ENCODE assay signal across 12 cellular contexts in genomic region chr22:41696714-41697113, GRCh38. TPM values are rescaled to one million over a fixed set of nuclear protein-coding genes. Genes with fewer than 3 reads are reported as not detected.
DNase-seq lines count a peak whose midpoint lies in the region; FAIRE-seq and TF ChIP-seq lines count a peak whose summit lies in the region.
"Had no signal": no experiment of that assay in that cellular context is flagged by ENCODE, and none has a peak within 500 bp of the region (broad histone marks: within the 10 kb centered on the region; RNA-seq: fewer than 3 reads in every experiment).

No MANE protein-coding gene starts in this region.

- peaks cover 4% of the 10 kb centered on the region for H3K4me1 ChIP-seq in MM.1S (ENCODE audit: low read length)
- peaks cover 17% of the 10 kb centered on the region for H3K4me1 ChIP-seq in mammary epithelial cell (ENCODE audit: insufficient read depth, low read length)
- peaks cover 16% of the 10 kb centered on the region for H3K4me1 ChIP-seq in neural progenitor cell
- H3K4me1 ChIP-seq in small intestine (ENCODE audit: control insufficient read depth in 2 of 2, insufficient read depth in 1 of 2, low read depth in 1 of 2, low read length in 1 of 2) = peaks cover 0 to 2% of the 10 kb centered on the region in 2 donors

- DNase-seq in D341Med (ENCODE audit: low spot score) = peak; percentile 50
- no peak for DNase-seq in MM.1S
- DNase-seq in mammary epithelial cell = no peak
- no peak for DNase-seq in neural progenitor cell (ENCODE audit: low spot score)
- DNase-seq in GM19238 (ENCODE audit: insufficient read length, low spot score) = no peak
- no peak for DNase-seq in NCI-H2081 treated with DMSO at 0.1 percent for 48 hours (lab: John Stamatoyannopoulos, UW)
- DNase-seq in small intestine = no peak
- DNase-seq in NCI-H510A treated with DMSO at 0.1 percent for 48 hours (lab: John Stamatoyannopoulos, UW) = no peak

- peak overlapping the region; percentile 65 for H3K4me3 Mint-ChIP-seq in neural progenitor cell

- H3K9me3 Mint-ChIP-seq in neural progenitor cell = no peaks in the 10 kb centered on the region

- no peaks in the 10 kb centered on the region for H3K36me3 Mint-ChIP-seq in neural progenitor cell

- H3K36me3 ChIP-seq in MM.1S (replicated peaks; ENCODE audit: insufficient read depth, low read length) (no peaks in the 10 kb centered on the region), mammary epithelial cell (ENCODE audit: insufficient read depth, low read length) (no peaks in the 10 kb centered on the region), neural progenitor cell (no peaks in the 10 kb centered on the region), small intestine (ENCODE audit: control insufficient read depth in 2 of 2, insufficient read depth in 2 of 2, low read length in 2 of 2) (peaks cover 0 to 5% of the 10 kb centered on the region in 2 donors)
- H3K36me3 ChIP-seq: thoracic aorta had no signal

- H3K9ac ChIP-seq in MM.1S (ENCODE audit: low read length) (peak overlapping the region; percentile 16; the same call in 1 of the 2 replicates), mammary epithelial cell (ENCODE audit: insufficient read depth, low read length) (no peak overlapping the region), neural progenitor cell (no peak overlapping the region)

- H3K27me3 ChIP-seq in MM.1S (replicated peaks; ENCODE audit: insufficient read depth, low read length) (no peaks in the 10 kb centered on the region), mammary epithelial cell (ENCODE audit: insufficient read depth, low read length) (no peaks in the 10 kb centered on the region), neural progenitor cell (no peaks in the 10 kb centered on the region), small intestine (ENCODE audit: control insufficient read depth in 2 of 2, insufficient read depth in 2 of 2, low read length in 2 of 2) (no peaks in the 10 kb centered on the region)

- in situ Hi-C loops in mammary epithelial cell (cut with MboI; ENCODE audit: low sequenced_read_pairs in 2 of 2) = loop anchor here (5.0 to 10.0 kb wide), 2 partner anchors 108 to 246 kb away; partner anchors contain the start of gene CCDC134 (in 1 of the 2)

- no TSS peak for BruUV-seq in mammary epithelial cell (replicated peaks; lab: Mats Ljungman, UMichigan)

- H3K27ac Mint-ChIP-seq in neural progenitor cell = peak overlapping the region; percentile 77

- CTCF ChIA-PET in mammary epithelial cell (lab: Charles Lee; ENCODE audit: low non-redundant PET) = interaction anchor here (0.6 to 1.4 kb wide), 7 partner anchors 8 to 250 kb away, joined by 3 to 10 read pairs (median 3); partner anchors contain the start of genes CCDC134, CENPM, PMM1 and SNU13

- 65% methylated on average over 7 of the region's 11 CpGs for WGBS in mammary epithelial cell (ENCODE audit: low coverage, missing lambda C conversion rate)
- 58 to 60% (median 59%) methylated on average over 10 to 11 of the region's 11 CpGs for WGBS in small intestine, 3 donors

- H3K27ac ChIP-seq in MM.1S (ENCODE audit: low read length) (no peak overlapping the region), mammary epithelial cell (ENCODE audit: insufficient read depth, low read depth, low read length) (no peak overlapping the region), neural progenitor cell (no peak overlapping the region), small intestine (ENCODE audit: low read depth in 1 of 2, low read length in 1 of 2) (peak overlapping the region in 1 of 2 donors; percentile 59)

- no peak overlapping the region for H3K4me3 ChIP-seq in MM.1S (ENCODE audit: low read length)
- no peak overlapping the region for H3K4me3 ChIP-seq in mammary epithelial cell (replicated peaks in 1 of 3; ENCODE audit: insufficient read depth in 1 of 3, low read depth in 2 of 3, low read length in 3 of 3)
- H3K4me3 ChIP-seq in neural progenitor cell = no peak overlapping the region
- no peak overlapping the region for H3K4me3 ChIP-seq in small intestine (ENCODE audit: low read depth in 1 of 2, low read length in 2 of 2)

- H3K4me2 ChIP-seq in MM.1S (ENCODE audit: low read depth, low read length) (peak overlapping the region; percentile 53; the same call in 1 of the 2 replicates), mammary epithelial cell (ENCODE audit: insufficient read depth, low read depth, low read length) (peak overlapping the region; percentile 48), neural progenitor cell (peak overlapping the region; percentile 64)

- no peaks in the 10 kb centered on the region for H3K9me3 ChIP-seq in MM.1S (replicated peaks; ENCODE audit: insufficient read depth, low read length)
- no peaks in the 10 kb centered on the region for H3K9me3 ChIP-seq in mammary epithelial cell (replicated peaks; ENCODE audit: insufficient read depth, low read length)
- H3K9me3 ChIP-seq in neural progenitor cell (ENCODE audit: low read depth) = no peaks in the 10 kb centered on the region
- H3K9me3 ChIP-seq in small intestine (ENCODE audit: control insufficient read depth, low read depth) = no peaks in the 10 kb centered on the region
- H3K9me3 ChIP-seq: thoracic aorta had no signal

- peaks cover 3% of the 10 kb centered on the region for H3K27me3 Mint-ChIP-seq in neural progenitor cell (ENCODE audit: insufficient read depth, low read depth)

- peaks cover 8% of the 10 kb centered on the region for H3K4me1 Mint-ChIP-seq in neural progenitor cell

- intact Hi-C loops in mammary epithelial cell (cut with micrococcal nuclease) = loop anchor here (1.0 to 5.0 kb wide), 6 partner anchors 50 to 261 kb away; partner anchors contain the start of gene CCDC134

- H3K79me2 ChIP-seq in MM.1S (ENCODE audit: low read length) (no peaks in the 10 kb centered on the region), mammary epithelial cell (ENCODE audit: insufficient read depth, low read length) (no peaks in the 10 kb centered on the region), neural progenitor cell (ENCODE audit: low read depth) (no peaks in the 10 kb centered on the region)

- H4K20me1 ChIP-seq in MM.1S (ENCODE audit: insufficient read depth, low read length) = no peaks in the 10 kb centered on the region
- H4K20me1 ChIP-seq in mammary epithelial cell (ENCODE audit: insufficient read depth, low read length) = no peaks in the 10 kb centered on the region
- no peaks in the 10 kb centered on the region for H4K20me1 ChIP-seq in neural progenitor cell (ENCODE audit: low read depth)

- TF ChIP-seq CTCF in MM.1S (IDR thresholded peaks at IDR 0.05; ENCODE audit: low read length) (no peak), mammary epithelial cell (conservative IDR thresholded peaks at IDR 0.05 in 1 of 2, IDR thresholded peaks at IDR 0.05 in 1 of 2; ENCODE audit: extremely low read depth in 1 of 2, insufficient read depth in 1 of 2, low read depth in 1 of 2, low read length in 2 of 2) (no peak), neural progenitor cell (IDR thresholded peaks at IDR 0.05) (no peak)

- no peak for FAIRE-seq in small intestine (lab: Jason Lieb, UNC)
- FAIRE-seq: bronchial epithelial cell, TTC549 had no signal

- H3F3A ChIP-seq in MM.1S (ENCODE audit: insufficient read depth, low read length) (no peaks in the 10 kb centered on the region), neural progenitor cell (ENCODE audit: low read depth) (peaks cover 23% of the 10 kb centered on the region)

- H3K9me2 ChIP-seq in MM.1S (replicated peaks; ENCODE audit: insufficient read depth, low read length) = no peaks in the 10 kb centered on the region

- dilution Hi-C loops in mammary epithelial cell (cut with HindIII; ENCODE audit: low sequenced_read_pairs) = loop anchor here (10.0 kb wide), 1 partner anchor 258 kb away; the partner anchor contains the start of gene SMIM45

- H2AFZ ChIP-seq in MM.1S (ENCODE audit: low read length) (peak overlapping the region; percentile 68), mammary epithelial cell (ENCODE audit: low read depth, low read length) (peak overlapping the region; percentile 86), neural progenitor cell (replicated peaks) (peak overlapping the region; percentile 58)

RNA-seq across cellular contexts. Expression of gene MEI1, which starts 2.6 kb away (rescaled TPM):
- total RNA-seq in mammary epithelial cell = under 1 TPM in 1 of 2 donors, not detected in 1; 0.33 TPM
- polyA plus RNA-seq in mammary epithelial cell = 0.07 TPM
- polyA minus RNA-seq in mammary epithelial cell = not detected
- total RNA-seq in neural progenitor cell (ENCODE audit: low replicate concordance) = 0.25 TPM in 1 of 2 replicates, not detected in the other
- 10 to 100 TPM in 1 of 3 donors, 1 to 10 TPM in 2; 1.1 to 16.8 (median 5.3) TPM for polyA plus RNA-seq in small intestine
- total RNA-seq: bronchial epithelial cell, G401 had no signal

RNA-seq across cellular contexts. Expression of gene SNU13, which starts 8.0 kb away (rescaled TPM):
- total RNA-seq in mammary epithelial cell (100 to 1,000 TPM in 1 of 2 donors, 10 to 100 TPM in 1; 73.0 to 187 TPM), neural progenitor cell (ENCODE audit: low replicate concordance) (143 and 171 TPM in 2 replicates)
- polyA plus RNA-seq in mammary epithelial cell (265 TPM), small intestine (100 to 1,000 TPM in 2 of 3 donors, 10 to 100 TPM in 1; 82.1 to 149 (median 112) TPM)
- 125 TPM for polyA minus RNA-seq in mammary epithelial cell
